8 cellular contexts compared by ENCODE assay signal in the genomic region with DNA sequence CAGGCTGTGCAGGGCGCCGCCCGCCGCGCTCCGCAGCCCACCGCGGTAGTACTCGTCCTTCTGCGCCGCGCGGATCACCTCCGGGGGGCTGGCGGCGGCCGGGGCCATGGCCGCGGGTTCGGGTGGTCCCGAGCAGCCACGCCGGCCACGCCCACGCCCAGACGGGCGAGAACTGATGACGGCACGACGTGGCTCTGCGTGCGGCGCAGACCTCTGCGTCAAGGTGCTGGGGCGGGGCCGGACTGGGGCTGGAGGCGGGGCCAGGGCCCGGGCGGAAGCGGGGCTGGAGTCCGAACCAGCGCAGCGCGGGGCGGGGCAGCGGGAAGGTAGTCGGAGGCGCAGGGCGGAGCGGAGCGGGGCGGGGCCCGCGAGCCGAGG. TPM values are rescaled to one million over a fixed set of nuclear protein-coding genes. Genes with fewer than 3 reads are reported as not detected.
DNase-seq lines count a peak whose midpoint lies in the region; ATAC-seq lines count a peak whose summit lies in the region.

A gene (minus strand): TSS at position 170 of the 378 bp plus-strand sequence. CDS start 62 bp downstream, at position 108.

- DNase-seq in C1 segment of cervical spinal cord (lab: John Stamatoyannopoulos, UW) (peak; percentile 42 to 94 (median 87)), NCI-H748 treated with DMSO at 0.1 percent for 48 hours (lab: John Stamatoyannopoulos, UW) (peak; percentile 71), dedifferentiated amniotic fluid mesenchymal stem cell (ENCODE audit: extremely low spot score) (peak; percentile 94), left lobe of liver (ENCODE audit: low spot score) (peak; percentile 99)
- peak; percentile 99 for DNase-seq in activated CD4-positive, alpha-beta T cell treated with anti-CD3 and anti-CD28 coated beads, Interleukin-2, amount 50 U/mL, for 24 hours (ENCODE audit: low read depth in 1 of 2, low spot score in 1 of 2)
- DNase-seq in stimulated activated CD4-positive, alpha-beta T cell treated with anti-CD3 and anti-CD28 coated beads, Interleukin-2, amount 100 ng/mL, for 24 hours, result peak; percentile 99 to 100

- ATAC-seq in GM19372 (IDR thresholded peaks at IDR 0.05; ENCODE audit: low read depth, unreplicated experiment) (peak; percentile 85), HG03521 (IDR thresholded peaks at IDR 0.05; ENCODE audit: unreplicated experiment) (peak; percentile 86), left lobe of liver (peak; percentile 83)

RNA-seq across cellular contexts. Expression of the gene that starts here (rescaled TPM):
- total RNA-seq in left lobe of liver, result 10.3 TPM

Comparison
In these comparisons a context has a peak if more than half of its experiments do, and no peak if none do; other contexts are left out.
1. Peak in every context shown above with its lines: DNase-seq and ATAC-seq.